Comparison of ENCODE assay signal across 16 cellular contexts in genomic region chr7:44604941-44605340, GRCh38. TPM values are rescaled to one million over a fixed set of nuclear protein-coding genes. Genes with fewer than 3 reads are reported as not detected.
DNase-seq lines count a peak whose midpoint lies in the region; ATAC-seq and TF ChIP-seq lines count a peak whose summit lies in the region.
"Had no signal": no experiment of that assay in that cellular context is flagged by ENCODE, and none has a peak within 500 bp of the region (broad histone marks: within the 10 kb centered on the region; RNA-seq: fewer than 3 reads in every experiment).

No MANE protein-coding gene starts in this region.

- no peak overlapping the region for H3K4me3 Mint-ChIP-seq in stimulated activated naive CD8-positive, alpha-beta T cell treated with anti-CD3 and anti-CD28 coated beads, Interleukin-15, Interleukin-2, amounts not matched to agents 100 ng/mL and 50 ng/mL, for 24 hours
- peak overlapping the region in 1 of 2 donors; percentile 29 for H3K4me3 Mint-ChIP-seq in stimulated activated naive CD8-positive, alpha-beta T cell treated with anti-CD3 and anti-CD28 coated beads, Interleukin-15, amount 100 ng/mL, for 72 hours
- H3K4me3 Mint-ChIP-seq in glutamatergic neuron (ENCODE audit: unreplicated experiment), result peak overlapping the region; percentile 63
- no peak overlapping the region for H3K4me3 Mint-ChIP-seq in stimulated activated memory B cell treated with anti-CD40 and anti-IgM and Interleukin-4, amounts not matched to agents 10 μg/mL and 1 μg/mL and 100 μg/mL, for 72 hours

- no peaks in the 10 kb centered on the region for H4K20me1 ChIP-seq in PC-3 (ENCODE audit: low read length)

- no peak overlapping the region for H2AFZ ChIP-seq in PC-3 (ENCODE audit: low read length)

- no TSS peak for BruUV-seq in PC-3 (replicated peaks; lab: Mats Ljungman, UMichigan)

- H3K79me2 ChIP-seq in PC-3 (ENCODE audit: low read length), result peaks cover 31% of the 10 kb centered on the region

- no peak overlapping the region for H3K9ac ChIP-seq in PC-3 (ENCODE audit: low read length)

- DNase-seq in stimulated activated naive CD8-positive, alpha-beta T cell treated with anti-CD3 and anti-CD28 coated beads, Interleukin-15, amount 100 ng/mL, for 72 hours, result no peak
- no peak for DNase-seq in PC-3
- DNase-seq in glutamatergic neuron, result no peak
- no peak for DNase-seq in dorsolateral prefrontal cortex
- DNase-seq in MV-4-11 (lab: John Stamatoyannopoulos, UW), result no peak
- DNase-seq in activated gamma-delta T cell (lab: John Stamatoyannopoulos, UW), result no peak
- DNase-seq: activated CD4-positive, alpha-beta T cell treated with anti-CD3 and anti-CD28 coated beads for 4 hours; C1 segment of cervical spinal cord; heart left ventricle; kidney; NCI-H1105; stimulated activated CD4-positive, alpha-beta T cell treated with anti-CD3 and anti-CD28 coated beads, Interleukin-1b, Interleukin-23, amount 100 ng/mL, for 48 hours; stimulated activated CD8-positive, alpha-beta memory T cell treated with anti-CD3 and anti-CD28 coated beads, Interleukin-4, amount 100 ng/mL, for 48 hours had no signal

- H3K9me3 ChIP-seq in PC-3 (ENCODE audit: low read length), result no peaks in the 10 kb centered on the region
- H3K9me3 ChIP-seq: heart left ventricle had no signal

- peak overlapping the region; percentile 99; the same call in 1 of the 2 replicates for H3K4me2 ChIP-seq in PC-3 (ENCODE audit: low read length)

- H3K4me3 ChIP-seq in PC-3 (ENCODE audit: low read length) (peak overlapping the region; percentile 81; the same call in 1 of the 2 replicates), dorsolateral prefrontal cortex (peak overlapping the region in 1 of 59 donors; percentile 93)

- no peaks in the 10 kb centered on the region for H3K36me3 ChIP-seq in PC-3 (ENCODE audit: low read depth, low read length)
- H3K36me3 ChIP-seq: heart left ventricle had no signal

- peaks cover 41% of the 10 kb centered on the region for H3K4me1 Mint-ChIP-seq in stimulated activated naive CD8-positive, alpha-beta T cell treated with anti-CD3 and anti-CD28 coated beads, Interleukin-15, Interleukin-2, amounts not matched to agents 100 ng/mL and 50 ng/mL, for 24 hours (ENCODE audit: low read depth)
- H3K4me1 Mint-ChIP-seq in stimulated activated naive CD8-positive, alpha-beta T cell treated with anti-CD3 and anti-CD28 coated beads, Interleukin-15, amount 100 ng/mL, for 72 hours, result peaks cover 46% of the 10 kb centered on the region
- peaks cover 5% of the 10 kb centered on the region for H3K4me1 Mint-ChIP-seq in glutamatergic neuron (ENCODE audit: low read depth, unreplicated experiment)
- H3K4me1 Mint-ChIP-seq in stimulated activated memory B cell treated with anti-CD40 and anti-IgM and Interleukin-4, amounts not matched to agents 10 μg/mL and 1 μg/mL and 100 μg/mL, for 72 hours, result peaks cover 44% of the 10 kb centered on the region

- POLR2A ChIA-PET in PC-3 (lab: Charles Lee; ENCODE audit: unreplicated experiment), result no interaction called here

- peak overlapping the region; percentile 49 for H3K27ac Mint-ChIP-seq in stimulated activated naive CD8-positive, alpha-beta T cell treated with anti-CD3 and anti-CD28 coated beads, Interleukin-15, Interleukin-2, amounts not matched to agents 100 ng/mL and 50 ng/mL, for 24 hours
- H3K27ac Mint-ChIP-seq in stimulated activated naive CD8-positive, alpha-beta T cell treated with anti-CD3 and anti-CD28 coated beads, Interleukin-15, amount 100 ng/mL, for 72 hours, result no peak overlapping the region
- peak overlapping the region; percentile 99 for H3K27ac Mint-ChIP-seq in glutamatergic neuron (ENCODE audit: unreplicated experiment)
- H3K27ac Mint-ChIP-seq in stimulated activated memory B cell treated with anti-CD40 and anti-IgM and Interleukin-4, amounts not matched to agents 10 μg/mL and 1 μg/mL and 100 μg/mL, for 72 hours, result no peak overlapping the region

- no peaks in the 10 kb centered on the region for H3K27me3 Mint-ChIP-seq in stimulated activated naive CD8-positive, alpha-beta T cell treated with anti-CD3 and anti-CD28 coated beads, Interleukin-15, Interleukin-2, amounts not matched to agents 100 ng/mL and 50 ng/mL, for 24 hours
- H3K27me3 Mint-ChIP-seq in stimulated activated naive CD8-positive, alpha-beta T cell treated with anti-CD3 and anti-CD28 coated beads, Interleukin-15, amount 100 ng/mL, for 72 hours, result no peaks in the 10 kb centered on the region
- H3K27me3 Mint-ChIP-seq in glutamatergic neuron (ENCODE audit: unreplicated experiment), result peaks cover 13% of the 10 kb centered on the region
- H3K27me3 Mint-ChIP-seq in stimulated activated memory B cell treated with anti-CD40 and anti-IgM and Interleukin-4, amounts not matched to agents 10 μg/mL and 1 μg/mL and 100 μg/mL, for 72 hours, result no peaks in the 10 kb centered on the region

- TF ChIP-seq CTCF in PC-3 (conservative IDR thresholded peaks at IDR 0.05; ENCODE audit: low read depth, low read length), result no peak
- no peak for TF ChIP-seq CTCF in glutamatergic neuron (IDR thresholded peaks at IDR 0.05; ENCODE audit: partially characterized antibody, unreplicated experiment)
- no peak for TF ChIP-seq CTCF in dorsolateral prefrontal cortex (IDR thresholded peaks at IDR 0.05 in 54 of 56, conservative IDR thresholded peaks at IDR 0.05 in 2 of 56; ENCODE audit: low read depth in 1 of 56, partially characterized antibody in 56 of 56)

- CTCF ChIA-PET in PC-3 (lab: Charles Lee), result no interaction called here

- no peaks in the 10 kb centered on the region for H3K9me2 ChIP-seq in PC-3 (replicated peaks; ENCODE audit: low read length)

- no peaks in the 10 kb centered on the region for H3F3A ChIP-seq in PC-3 (ENCODE audit: low read length, unreplicated experiment)

- ATAC-seq in stimulated activated naive CD8-positive, alpha-beta T cell treated with anti-CD3 and anti-CD28 coated beads, Interleukin-15, amount 100 ng/mL, for 72 hours, result no peak
- ATAC-seq in PC-3, result no peak
- no peak for ATAC-seq in stimulated activated memory B cell treated with anti-CD40 and anti-IgM and Interleukin-4, amounts not matched to agents 10 μg/mL and 1 μg/mL and 100 μg/mL, for 72 hours
- ATAC-seq: heart left ventricle, Panc1 had no signal

- H3K27ac ChIP-seq in PC-3 (ENCODE audit: low read length), result no peak overlapping the region
- no peak overlapping the region for H3K27ac ChIP-seq in dorsolateral prefrontal cortex

- intact Hi-C loops in PC-3 (cut with micrococcal nuclease) (loop anchor here (10.0 kb wide), 1 partner anchor 130 kb away; no protein-coding TSS in a partner anchor), dorsolateral prefrontal cortex (cut with DNase I) (loop anchor here in 1 of 2 donors (5.0 kb wide), 2 partner anchors 192 to 242 kb away; partner anchors contain the start of genes H2AZ2 and PPIA)

- no peaks in the 10 kb centered on the region for H3K9me3 Mint-ChIP-seq in stimulated activated naive CD8-positive, alpha-beta T cell treated with anti-CD3 and anti-CD28 coated beads, Interleukin-15, Interleukin-2, amounts not matched to agents 100 ng/mL and 50 ng/mL, for 24 hours
- no peaks in the 10 kb centered on the region for H3K9me3 Mint-ChIP-seq in stimulated activated naive CD8-positive, alpha-beta T cell treated with anti-CD3 and anti-CD28 coated beads, Interleukin-15, amount 100 ng/mL, for 72 hours
- peaks cover 17% of the 10 kb centered on the region for H3K9me3 Mint-ChIP-seq in glutamatergic neuron (ENCODE audit: unreplicated experiment)
- no peaks in the 10 kb centered on the region for H3K9me3 Mint-ChIP-seq in stimulated activated memory B cell treated with anti-CD40 and anti-IgM and Interleukin-4, amounts not matched to agents 10 μg/mL and 1 μg/mL and 100 μg/mL, for 72 hours

- peaks cover 11% of the 10 kb centered on the region for H3K36me3 Mint-ChIP-seq in stimulated activated naive CD8-positive, alpha-beta T cell treated with anti-CD3 and anti-CD28 coated beads, Interleukin-15, Interleukin-2, amounts not matched to agents 100 ng/mL and 50 ng/mL, for 24 hours (ENCODE audit: low read depth)
- no peaks in the 10 kb centered on the region for H3K36me3 Mint-ChIP-seq in glutamatergic neuron (ENCODE audit: unreplicated experiment)
- peaks cover 1% of the 10 kb centered on the region for H3K36me3 Mint-ChIP-seq in stimulated activated memory B cell treated with anti-CD40 and anti-IgM and Interleukin-4, amounts not matched to agents 10 μg/mL and 1 μg/mL and 100 μg/mL, for 72 hours

- peaks cover 23% of the 10 kb centered on the region for H3K4me1 ChIP-seq in PC-3 (ENCODE audit: insufficient read depth, low read length)

- H3K27me3 ChIP-seq in PC-3 (ENCODE audit: low read length), result no peaks in the 10 kb centered on the region
- no peaks in the 10 kb centered on the region for H3K27me3 ChIP-seq in dorsolateral prefrontal cortex
- H3K27me3 ChIP-seq: heart left ventricle had no signal

RNA-seq across cellular contexts. Expression of gene OGDH, which starts 1.5 kb away (rescaled TPM):
- total RNA-seq in PC-3 (2014; rRNA removed) (66.2 and 67.2 TPM in 2 replicates), glutamatergic neuron (ENCODE audit: unreplicated experiment) (102 TPM), dorsolateral prefrontal cortex (100 to 1,000 TPM in 116 of 120 experiments, 10 to 100 TPM in 4; 86.3 to 153 (median 120) TPM)

RNA-seq across cellular contexts. Expression of gene TMED4, which starts 22.9 kb away (rescaled TPM):
- total RNA-seq in PC-3 (2014; rRNA removed) (70.6 and 80.0 TPM in 2 replicates), glutamatergic neuron (ENCODE audit: unreplicated experiment) (90.7 TPM), dorsolateral prefrontal cortex (10 to 100 TPM; 53.4 to 91.7 (median 69.9) TPM)

RNA-seq across cellular contexts. Expression of gene DDX56, which starts 31.2 kb away (rescaled TPM):
- total RNA-seq in PC-3 (2014; rRNA removed) (93.8 and 119 TPM in 2 replicates), glutamatergic neuron (ENCODE audit: unreplicated experiment) (84.3 TPM), dorsolateral prefrontal cortex (10 to 100 TPM; 38.1 to 83.2 (median 61.5) TPM)

Comparison
In these comparisons a context has a peak if more than half of its experiments do, and no peak if none do; other contexts are left out.
1. H3K27ac Mint-ChIP-seq: peak in stimulated activated naive CD8-positive, alpha-beta T cell treated with anti-CD3 and anti-CD28 coated beads, Interleukin-15, Interleukin-2, amounts not matched to agents 100 ng/mL and 50 ng/mL, for 24 hours (single experiment) and glutamatergic neuron (single experiment); none in stimulated activated naive CD8-positive, alpha-beta T cell treated with anti-CD3 and anti-CD28 coated beads, Interleukin-15, amount 100 ng/mL, for 72 hours (0 of 2) and stimulated activated memory B cell treated with anti-CD40 and anti-IgM and Interleukin-4, amounts not matched to agents 10 μg/mL and 1 μg/mL and 100 μg/mL, for 72 hours (single experiment).